17 cellular contexts compared by ENCODE assay signal in the genomic region with DNA sequence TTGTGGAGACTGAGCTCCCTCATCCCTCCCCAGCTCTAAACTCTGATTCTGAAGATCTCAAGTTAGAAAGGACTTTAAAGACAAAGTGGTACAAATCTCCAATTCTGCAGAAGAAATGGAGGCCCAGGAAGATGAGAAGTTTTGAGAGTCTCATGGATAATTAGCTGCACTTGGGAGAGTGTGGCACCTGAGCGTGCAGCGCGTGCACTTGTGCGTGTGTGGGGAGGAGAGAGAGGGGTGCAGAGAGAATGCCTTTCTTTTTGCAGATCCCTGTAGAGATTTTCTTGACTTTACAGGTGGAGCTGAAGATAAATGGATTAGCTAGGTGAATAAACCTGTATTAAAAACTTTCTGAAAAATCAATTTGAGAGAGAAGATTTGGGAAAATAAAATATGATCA. TPM values are rescaled to one million over a fixed set of nuclear protein-coding genes. Genes with fewer than 3 reads are reported as not detected.
DNase-seq lines count a peak whose midpoint lies in the region; ATAC-seq and TF ChIP-seq lines count a peak whose summit lies in the region.
"Had no signal": no experiment of that assay in that cellular context is flagged by ENCODE, and none has a peak within 500 bp of the region (broad histone marks: within the 10 kb centered on the region; RNA-seq: fewer than 3 reads in every experiment).

No MANE protein-coding gene starts in this region.

- peak overlapping the region; percentile 70 for H3K4me3 Mint-ChIP-seq in activated CD8-positive, alpha-beta memory T cell treated with anti-CD3 and anti-CD28 coated beads, Interleukin-2, amount 10 ng/mL, durations not matched to agents 7 days and 5 days
- H3K4me3 Mint-ChIP-seq: neural progenitor cell had no signal

- H3K9me3 Mint-ChIP-seq in activated CD8-positive, alpha-beta memory T cell treated with anti-CD3 and anti-CD28 coated beads, Interleukin-2, amount 10 ng/mL, durations not matched to agents 7 days and 5 days (ENCODE audit: low read depth): peaks cover 5% of the 10 kb centered on the region

- H4K20me1 ChIP-seq in MM.1S (ENCODE audit: insufficient read depth, low read length): no peaks in the 10 kb centered on the region

- no peak for ATAC-seq in activated CD8-positive, alpha-beta memory T cell treated with anti-CD3 and anti-CD28 coated beads, Interleukin-2, amount 10 ng/mL, durations not matched to agents 7 days and 5 days
- no peak for ATAC-seq in GM19023 (IDR thresholded peaks at IDR 0.05; ENCODE audit: unreplicated experiment)
- ATAC-seq: left colon had no signal

- peak overlapping the region; percentile 76 for H3K4me2 ChIP-seq in MM.1S (ENCODE audit: low read depth, low read length)
- H3K4me2 ChIP-seq: neural progenitor cell had no signal

- peak overlapping the region; percentile 89 for H3K27ac Mint-ChIP-seq in activated CD8-positive, alpha-beta memory T cell treated with anti-CD3 and anti-CD28 coated beads, Interleukin-2, amount 10 ng/mL, durations not matched to agents 7 days and 5 days
- H3K27ac Mint-ChIP-seq: neural progenitor cell had no signal

- H3K9me3 ChIP-seq in MM.1S (replicated peaks; ENCODE audit: insufficient read depth, low read length) (no peaks in the 10 kb centered on the region), skeletal muscle tissue (ENCODE audit: control insufficient read depth in 3 of 3, low read length in 3 of 3) (no peaks in the 10 kb centered on the region)
- no peaks in the 10 kb centered on the region for H3K9me3 ChIP-seq in effector memory CD4-positive, alpha-beta T cell (ENCODE audit: control insufficient read depth, low read length)
- H3K9me3 ChIP-seq: Peyer's patch had no signal

- CTCF ChIA-PET in activated CD8-positive, alpha-beta memory T cell treated with anti-CD3 and anti-CD28 coated beads, Interleukin-2, amount 10 ng/mL, durations not matched to agents 7 days and 5 days (lab: Charles Lee): interaction anchor here (1.1 to 3.8 kb wide), 9 partner anchors 9 to 463 kb away, joined by 3 to 14 read pairs (median 7); a partner anchor contains a TSS

- no peak for TF ChIP-seq CTCF in MM.1S (IDR thresholded peaks at IDR 0.05; ENCODE audit: low read length)

- H3K9me2 ChIP-seq in MM.1S (replicated peaks; ENCODE audit: insufficient read depth, low read length): no peaks in the 10 kb centered on the region

- no peaks in the 10 kb centered on the region for H3K79me2 ChIP-seq in MM.1S (ENCODE audit: low read length)

- H3K27ac ChIP-seq in MM.1S (ENCODE audit: low read length) (peak overlapping the region; percentile 96), skeletal muscle tissue (ENCODE audit: low read depth, low read length) (peak overlapping the region; percentile 46)
- H3K27ac ChIP-seq in effector memory CD4-positive, alpha-beta T cell (ENCODE audit: insufficient read depth, low read length, poor library complexity, severe bottlenecking): no peak overlapping the region
- H3K27ac ChIP-seq: HL-60, neural progenitor cell had no signal

- peaks cover 12% of the 10 kb centered on the region for H3F3A ChIP-seq in MM.1S (ENCODE audit: insufficient read depth, low read length)

- H3K4me1 Mint-ChIP-seq in activated CD8-positive, alpha-beta memory T cell treated with anti-CD3 and anti-CD28 coated beads, Interleukin-2, amount 10 ng/mL, durations not matched to agents 7 days and 5 days: peaks cover 52% of the 10 kb centered on the region

- no peak for DNase-seq in activated CD8-positive, alpha-beta memory T cell treated with anti-CD3 and anti-CD28 coated beads, Interleukin-2, amount 10 ng/mL, durations not matched to agents 7 days and 5 days
- DNase-seq in activated CD8-positive, alpha-beta memory T cell treated with anti-CD3 and anti-CD28 coated beads, Interleukin-2, amount 50 U/mL, for 4 hours: no peak
- no peak for DNase-seq in MM.1S
- no peak for DNase-seq in effector memory CD4-positive, alpha-beta T cell
- no peak for DNase-seq in DMS153 treated with DMSO at 0.1 percent for 48 hours (lab: John Stamatoyannopoulos, UW; ENCODE audit: unreplicated experiment)
- no peak for DNase-seq in medulla oblongata (ENCODE audit: extremely low spot score)
- DNase-seq: activated CD4-positive, alpha-beta T cell treated with anti-CD3 and anti-CD28 coated beads, Interleukin-2, amount 50 U/mL, for 48 hours; head of caudate nucleus; Karpas-422; left colon; NCI-H2081; Peyer's patch; substantia nigra had no signal

- H3K36me3 ChIP-seq in MM.1S (replicated peaks; ENCODE audit: insufficient read depth, low read length) (no peaks in the 10 kb centered on the region), skeletal muscle tissue (ENCODE audit: control insufficient read depth in 3 of 3, insufficient read depth in 3 of 3, low read length in 3 of 3) (no peaks in the 10 kb centered on the region)
- H3K36me3 ChIP-seq in effector memory CD4-positive, alpha-beta T cell (ENCODE audit: control insufficient read depth, insufficient read depth, low read length): no peaks in the 10 kb centered on the region
- H3K36me3 ChIP-seq: neural progenitor cell, Peyer's patch had no signal

- no peak overlapping the region for H2AFZ ChIP-seq in MM.1S (ENCODE audit: low read length)
- H2AFZ ChIP-seq: neural progenitor cell had no signal

- peaks cover 19% of the 10 kb centered on the region for H3K36me3 Mint-ChIP-seq in activated CD8-positive, alpha-beta memory T cell treated with anti-CD3 and anti-CD28 coated beads, Interleukin-2, amount 10 ng/mL, durations not matched to agents 7 days and 5 days
- H3K36me3 Mint-ChIP-seq: neural progenitor cell had no signal

- H3K27me3 ChIP-seq in MM.1S (replicated peaks; ENCODE audit: insufficient read depth, low read length) (no peaks in the 10 kb centered on the region), skeletal muscle tissue (ENCODE audit: control insufficient read depth in 3 of 3, insufficient read depth in 3 of 3, low read length in 3 of 3) (no peaks in the 10 kb centered on the region)
- no peaks in the 10 kb centered on the region for H3K27me3 ChIP-seq in effector memory CD4-positive, alpha-beta T cell (replicated peaks; ENCODE audit: control insufficient read depth, insufficient read depth, low read length, poor library complexity, severe bottlenecking)
- H3K27me3 ChIP-seq: neural progenitor cell, Peyer's patch had no signal

- no peaks in the 10 kb centered on the region for H3K27me3 Mint-ChIP-seq in activated CD8-positive, alpha-beta memory T cell treated with anti-CD3 and anti-CD28 coated beads, Interleukin-2, amount 10 ng/mL, durations not matched to agents 7 days and 5 days

- H3K4me3 ChIP-seq in MM.1S (ENCODE audit: low read length): no peak overlapping the region
- peak overlapping the region; percentile 38 for H3K4me3 ChIP-seq in effector memory CD4-positive, alpha-beta T cell (ENCODE audit: insufficient read depth, low read depth, low read length, poor library complexity, severe bottlenecking)
- no peak overlapping the region for H3K4me3 ChIP-seq in skeletal muscle tissue (ENCODE audit: low read length in 3 of 3)
- H3K4me3 ChIP-seq: neural progenitor cell had no signal

- H3K4me1 ChIP-seq in MM.1S (ENCODE audit: low read length) (peaks cover 30% of the 10 kb centered on the region), skeletal muscle tissue (ENCODE audit: control insufficient read depth in 3 of 3, insufficient read depth in 3 of 3, low read length in 3 of 3) (peaks cover 2 to 5% (median 5%) of the 10 kb centered on the region in 3 donors)
- H3K4me1 ChIP-seq in effector memory CD4-positive, alpha-beta T cell (ENCODE audit: control insufficient read depth, insufficient read depth, low read length, poor library complexity, severe bottlenecking): peaks cover 28% of the 10 kb centered on the region
- H3K4me1 ChIP-seq: neural progenitor cell had no signal

- H3K9ac ChIP-seq in MM.1S (ENCODE audit: low read length) (no peak overlapping the region), skeletal muscle tissue (ENCODE audit: low read depth in 1 of 3, low read length in 3 of 3) (no peak overlapping the region)
- H3K9ac ChIP-seq: neural progenitor cell had no signal

RNA-seq across cellular contexts. Expression of a gene that starts 14.8 kb away (rescaled TPM):
- 10 to 100 TPM; 39.7 to 45.8 TPM for total RNA-seq in activated CD8-positive, alpha-beta memory T cell treated with anti-CD3 and anti-CD28 coated beads, Interleukin-2, amount 10 ng/mL, durations not matched to agents 7 days and 5 days
- total RNA-seq in skeletal muscle tissue: 38.6 TPM
